In the genomic region with DNA sequence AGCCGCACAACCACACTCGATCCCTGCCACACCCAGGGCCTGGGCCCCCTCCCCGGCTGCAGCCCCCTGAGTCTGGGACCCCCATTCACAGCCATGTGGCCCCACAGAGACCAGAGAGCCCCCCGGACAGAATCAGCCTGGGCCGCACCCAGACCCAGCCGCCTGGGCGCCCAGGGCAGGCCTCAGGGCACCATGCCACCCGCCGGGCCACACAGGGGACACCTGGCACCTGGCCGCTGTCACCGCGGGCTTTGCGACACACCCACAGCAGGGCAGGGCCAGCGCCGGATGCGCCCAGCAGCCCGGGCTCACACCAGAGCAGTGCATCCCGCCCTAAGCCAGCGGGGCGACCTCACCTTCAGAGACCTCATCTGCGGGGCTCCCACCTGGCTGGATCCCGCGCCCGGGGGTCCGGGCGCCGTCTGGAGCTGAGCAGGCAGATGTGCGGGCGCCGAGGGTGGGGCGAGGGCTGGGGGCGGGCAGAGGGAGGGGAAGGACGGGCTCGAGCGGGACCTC, we compare ENCODE assay signal across 6 cellular contexts. TPM values are rescaled to one million over a fixed set of nuclear protein-coding genes. Genes with fewer than 3 reads are reported as not detected.
DNase-seq lines count a peak whose midpoint lies in the region; ATAC-seq lines count a peak whose summit lies in the region.

No MANE protein-coding gene starts in this region.

- no peak overlapping the region for H3K4me3 Mint-ChIP-seq in stimulated activated naive CD8-positive, alpha-beta T cell treated with anti-CD3 and anti-CD28 coated beads, Interleukin-15, amount 100 ng/mL, for 72 hours

- no peaks in the 10 kb centered on the region for H3K9me3 ChIP-seq in esophagus (ENCODE audit: control insufficient read depth in 2 of 2, insufficient read depth in 1 of 2, low read depth in 1 of 2, low read length in 1 of 2)

- peak overlapping the region; percentile 57 to 68 for H3K27ac ChIP-seq in esophagus (ENCODE audit: low read depth in 2 of 2, low read length in 1 of 2)

- peak; percentile 17 for DNase-seq in activated naive CD4-positive, alpha-beta T cell treated with Interleukin-2 at 50 U/mL for 16 hours
- no peak for DNase-seq in activated naive CD4-positive, alpha-beta T cell treated with anti-CD3 and anti-CD28 coated beads, Interleukin-2, amount 50 U/mL, for 16 hours
- peak; percentile 40 to 41 for DNase-seq in stimulated activated naive CD8-positive, alpha-beta T cell treated with anti-CD3 and anti-CD28 coated beads, Interleukin-15, amount 100 ng/mL, for 72 hours
- no peak for DNase-seq in AML-193 (lab: John Stamatoyannopoulos, UW)
- no peak for DNase-seq in stimulated activated CD4-positive, alpha-beta T cell treated with anti-CD3 and anti-CD28 coated beads, Interleukin-4, amount 100 ng/mL, for 1 hour

- H3K36me3 ChIP-seq in esophagus (ENCODE audit: control insufficient read depth in 2 of 2, insufficient read depth in 2 of 2, low read length in 1 of 2), result peaks cover 0 to 7% of the 10 kb centered on the region in 2 donors

- H3K27me3 Mint-ChIP-seq in stimulated activated naive CD8-positive, alpha-beta T cell treated with anti-CD3 and anti-CD28 coated beads, Interleukin-15, amount 100 ng/mL, for 72 hours, result no peaks in the 10 kb centered on the region

- H3K4me1 ChIP-seq in esophagus (ENCODE audit: control insufficient read depth in 2 of 2, insufficient read depth in 2 of 2, low read length in 1 of 2), result peaks cover 8 to 10% of the 10 kb centered on the region in 2 donors

- no peak overlapping the region for H3K27ac Mint-ChIP-seq in stimulated activated naive CD8-positive, alpha-beta T cell treated with anti-CD3 and anti-CD28 coated beads, Interleukin-15, amount 100 ng/mL, for 72 hours

- 3 to 7% methylated on average over 35 of the region's 35 CpGs for WGBS in esophagus, 2 donors

- no peaks in the 10 kb centered on the region for H3K27me3 ChIP-seq in esophagus (ENCODE audit: control insufficient read depth in 1 of 2, insufficient read depth in 2 of 2, low read length in 2 of 2)

- peaks cover 16% of the 10 kb centered on the region for H3K4me1 Mint-ChIP-seq in stimulated activated naive CD8-positive, alpha-beta T cell treated with anti-CD3 and anti-CD28 coated beads, Interleukin-15, amount 100 ng/mL, for 72 hours

- peak; percentile 64 for ATAC-seq in stimulated activated naive CD8-positive, alpha-beta T cell treated with anti-CD3 and anti-CD28 coated beads, Interleukin-15, amount 100 ng/mL, for 72 hours

- no peaks in the 10 kb centered on the region for H3K9me3 Mint-ChIP-seq in stimulated activated naive CD8-positive, alpha-beta T cell treated with anti-CD3 and anti-CD28 coated beads, Interleukin-15, amount 100 ng/mL, for 72 hours

- peak overlapping the region; percentile 38 to 43 for H3K4me3 ChIP-seq in esophagus (ENCODE audit: low read depth in 1 of 2, low read length in 2 of 2)

RNA-seq across cellular contexts. Expression of a gene that starts 0.4 kb away (rescaled TPM):
- polyA plus RNA-seq in esophagus, result under 1 TPM; 0.59 to 0.64 TPM

RNA-seq across cellular contexts. Expression of a gene that starts 20.4 kb away (rescaled TPM):
- 10 to 100 TPM; 12.4 to 19.3 TPM for polyA plus RNA-seq in esophagus

RNA-seq across cellular contexts. Expression of a gene that starts 21.0 kb away (rescaled TPM):
- under 1 TPM; 0.53 to 0.57 TPM for polyA plus RNA-seq in esophagus

RNA-seq across cellular contexts. Expression of a gene that starts 33.5 kb away (rescaled TPM):
- 10 to 100 TPM; 62.1 to 68.4 TPM for polyA plus RNA-seq in esophagus

RNA-seq across cellular contexts. Expression of a gene that starts 48.8 kb away (rescaled TPM):
- 10 to 100 TPM; 26.8 to 27.5 TPM for polyA plus RNA-seq in esophagus

Comparison
In these comparisons a context has a peak if more than half of its experiments do, and no peak if none do; other contexts are left out.
1. DNase-seq: peak in activated naive CD4-positive, alpha-beta T cell treated with Interleukin-2 at 50 U/mL for 16 hours (single experiment) and stimulated activated naive CD8-positive, alpha-beta T cell treated with anti-CD3 and anti-CD28 coated beads, Interleukin-15, amount 100 ng/mL, for 72 hours (2 of 2); none in activated naive CD4-positive, alpha-beta T cell treated with anti-CD3 and anti-CD28 coated beads, Interleukin-2, amount 50 U/mL, for 16 hours (single experiment), AML-193 (0 of 2) and stimulated activated CD4-positive, alpha-beta T cell treated with anti-CD3 and anti-CD28 coated beads, Interleukin-4, amount 100 ng/mL, for 1 hour (single experiment).